In genomic region chr10:102398172-102399020, GRCh38 we compare ENCODE assay signal across 9 cellular contexts. TPM values are rescaled to one million over a fixed set of nuclear protein-coding genes. Genes with fewer than 3 reads are reported as not detected.
DNase-seq lines count a peak whose midpoint lies in the region; ATAC-seq and TF ChIP-seq lines count a peak whose summit lies in the region.
"Had no signal": no experiment of that assay in that cellular context is flagged by ENCODE, and none has a peak within 500 bp of the region (broad histone marks: within the 10 kb centered on the region; RNA-seq: fewer than 3 reads in every experiment).

No MANE protein-coding gene starts in this region.

- peak; percentile 54 for DNase-seq in H7
- no peak for DNase-seq in T-cell
- peak in 1 of 5 donors; percentile 24 for DNase-seq in heart left ventricle
- no peak for DNase-seq in stimulated activated naive B cell treated with anti-CD40 and anti-IgM and Interleukin-4, amounts not matched to agents 10 μg/mL and 1 μg/mL and 100 μg/mL, for 72 hours
- DNase-seq in putamen (ENCODE audit: low spot score), result no peak
- DNase-seq in iPS-NIHi11 (ENCODE audit: low spot score), result no peak
- DNase-seq in NCI-H2029 treated with DMSO at 0.1 percent for 48 hours (lab: John Stamatoyannopoulos, UW), result no peak
- DNase-seq: KBM-7, RPMI8226 had no signal

- no peaks in the 10 kb centered on the region for H3K27me3 Mint-ChIP-seq in T-cell
- no peaks in the 10 kb centered on the region for H3K27me3 Mint-ChIP-seq in stimulated activated naive B cell treated with anti-CD40 and anti-IgM and Interleukin-4, amounts not matched to agents 10 μg/mL and 1 μg/mL and 100 μg/mL, for 72 hours

- H3K36me3 ChIP-seq in H7 (replicated peaks; ENCODE audit: control insufficient read depth, insufficient read depth, low read length), result peaks cover 1% of the 10 kb centered on the region; the same call in 1 of the 2 replicates
- peaks cover 0 to 66% (median 21%) of the 10 kb centered on the region in 9 donors for H3K36me3 ChIP-seq in heart left ventricle

- TF ChIP-seq CTCF in heart left ventricle (IDR thresholded peaks at IDR 0.05), result no peak

- CTCF ChIA-PET in T-cell (lab: Charles Lee), result interaction anchor here (0.5 to 2.6 kb wide), 14 partner anchors 10 to 314 kb away, joined by 3 to 15 read pairs (median 4); partner anchors contain the start of genes ACTR1A (in 1 of the 2), GBF1 (in 1 of the 2) and PITX3 (in 1 of the 2)

- WGBS in heart left ventricle, 4 donors, result 87 to 94% (median 89%) methylated on average over 20 to 21 of the region's 21 CpGs

- no peak for TF ChIP-seq POLR2A in heart left ventricle (IDR thresholded peaks at IDR 0.05)

- H3K27me3 ChIP-seq in H7 (ENCODE audit: control insufficient read depth, insufficient read depth, low read length) (peaks cover 8% of the 10 kb centered on the region), heart left ventricle (no peaks in the 10 kb centered on the region)

- no peaks in the 10 kb centered on the region for H3K9me3 ChIP-seq in heart left ventricle

- no peaks in the 10 kb centered on the region for H3K9me3 Mint-ChIP-seq in T-cell
- no peaks in the 10 kb centered on the region for H3K9me3 Mint-ChIP-seq in stimulated activated naive B cell treated with anti-CD40 and anti-IgM and Interleukin-4, amounts not matched to agents 10 μg/mL and 1 μg/mL and 100 μg/mL, for 72 hours

- peaks cover 43 to 45% (median 45%) of the 10 kb centered on the region in 3 donors for H3K4me1 Mint-ChIP-seq in T-cell
- peaks cover 38 to 71% of the 10 kb centered on the region in 2 donors for H3K4me1 Mint-ChIP-seq in stimulated activated naive B cell treated with anti-CD40 and anti-IgM and Interleukin-4, amounts not matched to agents 10 μg/mL and 1 μg/mL and 100 μg/mL, for 72 hours

- intact Hi-C loops in heart left ventricle (cut with DNase I), result loop anchor here in 8 of 10 donors (2.0 to 10.0 kb wide), 8 partner anchors 79 to 231 kb away; partner anchors contain the start of gene ELOVL3 (in 1 of the 8)

- H3K4me3 Mint-ChIP-seq in T-cell, result peak overlapping the region; percentile 47 to 96 (median 68)
- H3K4me3 Mint-ChIP-seq in stimulated activated naive B cell treated with anti-CD40 and anti-IgM and Interleukin-4, amounts not matched to agents 10 μg/mL and 1 μg/mL and 100 μg/mL, for 72 hours, result peak overlapping the region; percentile 92 to 97

- POLR2A ChIA-PET in T-cell (lab: Charles Lee), result interaction anchor here (0.5 to 1.8 kb wide), 6 partner anchors 8 to 158 kb away, joined by 3 to 8 read pairs (median 4); no protein-coding TSS in a partner anchor

- no peak for ATAC-seq in T-cell (replicated peaks in 1 of 4)
- no peak for ATAC-seq in heart left ventricle
- ATAC-seq in stimulated activated naive B cell treated with anti-CD40 and anti-IgM and Interleukin-4, amounts not matched to agents 10 μg/mL and 1 μg/mL and 100 μg/mL, for 72 hours (replicated peaks), result no peak

- peaks cover 3 to 49% (median 30%) of the 10 kb centered on the region in 12 donors for H3K4me1 ChIP-seq in heart left ventricle

- H3K27ac Mint-ChIP-seq in T-cell, result peak overlapping the region; percentile 72 to 75
- H3K27ac Mint-ChIP-seq in stimulated activated naive B cell treated with anti-CD40 and anti-IgM and Interleukin-4, amounts not matched to agents 10 μg/mL and 1 μg/mL and 100 μg/mL, for 72 hours, result peak overlapping the region; percentile 93

- peak overlapping the region in 8 of 12 donors; percentile 82 to 99 (median 90) for H3K27ac ChIP-seq in heart left ventricle

- peaks cover 22% of the 10 kb centered on the region for H3K36me3 Mint-ChIP-seq in T-cell
- H3K36me3 Mint-ChIP-seq in stimulated activated naive B cell treated with anti-CD40 and anti-IgM and Interleukin-4, amounts not matched to agents 10 μg/mL and 1 μg/mL and 100 μg/mL, for 72 hours, result peaks cover 51 to 72% of the 10 kb centered on the region in 2 donors

- H3K4me3 ChIP-seq in H7 (ENCODE audit: insufficient read depth, low read depth, low read length), result no peak overlapping the region
- peak overlapping the region in 7 of 12 donors; percentile 60 to 85 (median 75) for H3K4me3 ChIP-seq in heart left ventricle

RNA-seq across cellular contexts. Expression of gene NFKB2, which starts 2.9 kb away (rescaled TPM):
- 25.3 and 25.6 TPM in 2 replicates for total RNA-seq in H7 (2014; rRNA removed; shearing (Covaris generic))
- 100 to 1,000 TPM in 4 of 5 donors, 10 to 100 TPM in 1; 94.1 to 229 (median 124) TPM for total RNA-seq in T-cell
- 10 to 100 TPM in 8 of 9 donors, 1 to 10 TPM in 1; 9.6 to 50.4 (median 17.2) TPM for total RNA-seq in heart left ventricle
- 10 to 100 TPM in 1 of 2 donors, 1 to 10 TPM in 1; 9.6 to 20.1 TPM for polyA plus RNA-seq in heart left ventricle

RNA-seq across cellular contexts. Expression of gene PSD, which starts 20.2 kb away (rescaled TPM):
- 5.2 and 6.1 TPM in 2 replicates for total RNA-seq in H7 (2014; rRNA removed; shearing (Covaris generic))
- total RNA-seq in T-cell, result 10 to 100 TPM in 2 of 5 donors, 1 to 10 TPM in 3; 8.7 to 11.8 (median 8.8) TPM
- total RNA-seq in heart left ventricle, result 1 to 10 TPM in 4 of 9 donors, under 1 TPM in 5; 0.34 to 1.7 (median 0.86) TPM
- under 1 TPM; 0.14 to 0.76 TPM for polyA plus RNA-seq in heart left ventricle

RNA-seq across cellular contexts. Expression of gene FBXL15, which starts 22.2 kb away (rescaled TPM):
- 23.0 and 29.8 TPM in 2 replicates for total RNA-seq in H7 (2014; rRNA removed; shearing (Covaris generic))
- total RNA-seq in T-cell (10 to 100 TPM; 13.3 to 30.4 (median 23.7) TPM), heart left ventricle (10 to 100 TPM in 6 of 9 donors, 1 to 10 TPM in 3; 6.6 to 13.9 (median 10.2) TPM)
- polyA plus RNA-seq in heart left ventricle, result 10 to 100 TPM in 1 of 2 donors, 1 to 10 TPM in 1; 9.9 to 20.0 TPM

RNA-seq across cellular contexts. Expression of gene CUEDC2, which starts 34.0 kb away (rescaled TPM):
- 51.3 and 64.7 TPM in 2 replicates for total RNA-seq in H7 (2014; rRNA removed; shearing (Covaris generic))
- total RNA-seq in T-cell (10 to 100 TPM; 32.2 to 41.4 (median 37.8) TPM), heart left ventricle (100 to 1,000 TPM in 1 of 9 donors, 10 to 100 TPM in 8; 62.0 to 107 (median 79.2) TPM)
- 10 to 100 TPM; 73.4 to 81.2 TPM for polyA plus RNA-seq in heart left ventricle

RNA-seq across cellular contexts. Expression of gene C10orf95, which starts 52.9 kb away (rescaled TPM):
- 0.30 and 0.45 TPM in 2 replicates for total RNA-seq in H7 (2014; rRNA removed; shearing (Covaris generic))
- total RNA-seq in T-cell (under 1 TPM in 4 of 5 donors, not detected in 1; 0.23 to 0.92 (median 0.55) TPM), heart left ventricle (under 1 TPM in 2 of 9 donors, not detected in 7; 0.18 to 0.21 TPM)
- polyA plus RNA-seq in heart left ventricle, result not detected
